In the genomic region with DNA sequence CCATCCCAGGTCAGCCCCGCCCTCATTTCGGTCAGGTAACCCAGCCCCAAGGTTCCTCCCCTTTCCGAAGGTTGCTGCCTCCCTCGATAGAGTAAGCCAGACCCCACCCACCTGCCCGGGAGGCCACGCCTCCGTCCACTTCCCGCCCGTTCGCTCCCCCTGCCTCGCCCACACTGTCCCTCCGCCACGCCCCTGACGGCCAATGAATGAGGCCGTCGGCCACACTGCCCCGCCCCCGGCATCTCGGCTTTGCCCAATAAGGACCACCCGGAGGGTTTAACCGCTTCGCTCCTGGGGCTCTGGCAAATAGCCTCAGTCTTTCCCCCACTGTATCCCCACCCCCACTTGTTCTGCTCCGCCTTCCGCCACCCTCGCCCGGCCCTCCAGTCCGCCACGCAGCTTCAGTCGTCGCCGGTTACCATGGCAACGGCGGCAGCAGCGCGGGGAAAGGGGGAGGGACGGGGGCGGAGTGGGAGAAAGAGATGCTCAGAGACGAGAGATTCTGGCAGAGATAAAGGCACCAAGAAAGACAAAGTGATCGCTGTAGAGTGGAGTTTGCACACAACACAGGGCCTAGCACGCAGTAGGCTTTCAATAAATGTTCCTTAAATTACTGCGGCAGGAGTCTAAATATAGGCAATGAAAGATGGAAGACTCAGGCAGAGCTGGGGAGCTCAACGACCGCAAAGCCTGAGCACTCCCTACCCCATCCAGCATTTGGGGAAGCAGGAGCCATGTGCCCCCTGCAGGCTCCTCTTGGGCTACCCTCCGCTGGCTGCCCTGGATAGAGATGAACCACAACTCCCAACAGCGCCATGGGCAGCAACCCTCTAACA, we compare ENCODE assay signal across 1 cellular context.
TF ChIP-seq lines count a peak whose summit lies in the region.

No MANE protein-coding gene starts in this region.

TF ChIP-seq in HEK293, 187 proteins besides CTCF, POLR2A, EP300 and RAD21 (continued from another document):
- TF ChIP-seq KLF1 (tag by site-specific recombination; IDR thresholded peaks at IDR 0.05), result peak; percentile 88
- TF ChIP-seq MYNN (tag by site-specific recombination; IDR thresholded peaks at IDR 0.05; ENCODE audit: borderline replicate concordance), result 0 out of 2 replicates have a peak, but pooled peaks have one; percentile 14
- TF ChIP-seq SP3 (tag by site-specific recombination; IDR thresholded peaks at IDR 0.05), result peak; percentile 99
- TF ChIP-seq ZNF670 (tag by site-specific recombination; IDR thresholded peaks at IDR 0.05; ENCODE audit: low read depth), result no peak
- TF ChIP-seq, protein P1, sequence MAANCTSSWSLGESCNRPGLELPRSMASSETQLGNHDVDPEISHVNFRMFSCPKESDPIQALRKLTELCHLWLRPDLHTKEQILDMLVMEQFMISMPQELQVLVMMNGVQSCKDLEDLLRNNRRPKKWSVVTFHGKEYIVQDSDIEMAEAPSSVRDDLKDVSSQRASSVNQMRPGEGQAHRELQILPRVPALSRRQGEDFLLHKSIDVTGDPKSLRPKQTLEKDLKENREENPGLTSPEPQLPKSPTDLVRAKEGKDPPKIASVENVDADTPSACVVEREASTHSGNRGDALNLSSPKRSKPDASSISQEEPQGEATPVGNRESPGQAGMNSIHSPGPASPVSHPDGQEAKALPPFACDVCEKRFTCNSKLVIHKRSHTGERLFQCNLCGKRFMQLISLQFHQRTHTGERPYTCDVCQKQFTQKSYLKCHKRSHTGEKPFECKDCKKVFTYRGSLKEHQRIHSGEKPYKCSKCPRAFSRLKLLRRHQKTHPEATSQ (tag by site-specific recombination; IDR thresholded peaks at IDR 0.05), result no peak
- TF ChIP-seq ZNF114 (tag by site-specific recombination; IDR thresholded peaks at IDR 0.05), result no peak
- no peak for TF ChIP-seq ZNF510 (tag by site-specific recombination; IDR thresholded peaks at IDR 0.05; ENCODE audit: insufficient replicate concordance)
- TF ChIP-seq MZF1 (tag by site-specific recombination; IDR thresholded peaks at IDR 0.05; ENCODE audit: borderline replicate concordance), result peak; percentile 93
- TF ChIP-seq HOXA7 (CRISPR knock-in tag; IDR thresholded peaks at IDR 0.05; ENCODE audit: borderline replicate concordance), result no peak
- TF ChIP-seq ZSCAN30 (tag by site-specific recombination; IDR thresholded peaks at IDR 0.05), result no peak
- no peak for TF ChIP-seq GLI2 (tag by site-specific recombination; IDR thresholded peaks at IDR 0.05; ENCODE audit: borderline replicate concordance, low read depth)
- peak; percentile 98 for TF ChIP-seq KLF9 (tag by site-specific recombination; IDR thresholded peaks at IDR 0.05; ENCODE audit: low read depth)
- peak; percentile 56; the same call in 1 of the 2 replicates for TF ChIP-seq ZNF2 (tag by site-specific recombination; IDR thresholded peaks at IDR 0.05)
- TF ChIP-seq, protein P2, sequence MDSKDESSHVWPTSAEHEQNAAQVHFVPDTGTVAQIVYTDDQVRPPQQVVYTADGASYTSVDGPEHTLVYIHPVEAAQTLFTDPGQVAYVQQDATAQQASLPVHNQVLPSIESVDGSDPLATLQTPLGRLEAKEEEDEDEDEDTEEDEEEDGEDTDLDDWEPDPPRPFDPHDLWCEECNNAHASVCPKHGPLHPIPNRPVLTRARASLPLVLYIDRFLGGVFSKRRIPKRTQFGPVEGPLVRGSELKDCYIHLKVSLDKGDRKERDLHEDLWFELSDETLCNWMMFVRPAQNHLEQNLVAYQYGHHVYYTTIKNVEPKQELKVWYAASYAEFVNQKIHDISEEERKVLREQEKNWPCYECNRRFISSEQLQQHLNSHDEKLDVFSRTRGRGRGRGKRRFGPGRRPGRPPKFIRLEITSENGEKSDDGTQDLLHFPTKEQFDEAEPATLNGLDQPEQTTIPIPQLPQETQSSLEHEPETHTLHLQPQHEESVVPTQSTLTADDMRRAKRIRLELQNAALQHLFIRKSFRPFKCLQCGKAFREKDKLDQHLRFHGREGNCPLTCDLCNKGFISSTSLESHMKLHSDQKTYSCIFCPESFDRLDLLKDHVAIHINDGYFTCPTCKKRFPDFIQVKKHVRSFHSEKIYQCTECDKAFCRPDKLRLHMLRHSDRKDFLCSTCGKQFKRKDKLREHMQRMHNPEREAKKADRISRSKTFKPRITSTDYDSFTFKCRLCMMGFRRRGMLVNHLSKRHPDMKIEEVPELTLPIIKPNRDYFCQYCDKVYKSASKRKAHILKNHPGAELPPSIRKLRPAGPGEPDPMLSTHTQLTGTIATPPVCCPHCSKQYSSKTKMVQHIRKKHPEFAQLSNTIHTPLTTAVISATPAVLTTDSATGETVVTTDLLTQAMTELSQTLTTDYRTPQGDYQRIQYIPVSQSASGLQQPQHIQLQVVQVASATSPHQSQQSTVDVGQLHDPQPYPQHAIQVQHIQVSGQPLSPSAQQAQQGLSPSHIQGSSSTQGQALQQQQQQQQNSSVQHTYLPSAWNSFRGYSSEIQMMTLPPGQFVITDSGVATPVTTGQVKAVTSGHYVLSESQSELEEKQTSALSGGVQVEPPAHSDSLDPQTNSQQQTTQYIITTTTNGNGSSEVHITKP (tag by site-specific recombination; IDR thresholded peaks at IDR 0.05), result peak; percentile 94
- no peak for TF ChIP-seq ZNF426 (tag by site-specific recombination; IDR thresholded peaks at IDR 0.05)
- peak; percentile 95 for TF ChIP-seq ZNF366 (tag by site-specific recombination; conservative IDR thresholded peaks at IDR 0.05)
- peak; percentile 43; the same call in 1 of the 2 replicates for TF ChIP-seq ZNF501 (tag by site-specific recombination; IDR thresholded peaks at IDR 0.05)
- TF ChIP-seq KLF10 (tag by site-specific recombination; IDR thresholded peaks at IDR 0.05), result peak; percentile 82
- TF ChIP-seq ZNF391 (tag by site-specific recombination; IDR thresholded peaks at IDR 0.05; ENCODE audit: borderline replicate concordance, low read depth), result no peak
- TF ChIP-seq, protein P3, sequence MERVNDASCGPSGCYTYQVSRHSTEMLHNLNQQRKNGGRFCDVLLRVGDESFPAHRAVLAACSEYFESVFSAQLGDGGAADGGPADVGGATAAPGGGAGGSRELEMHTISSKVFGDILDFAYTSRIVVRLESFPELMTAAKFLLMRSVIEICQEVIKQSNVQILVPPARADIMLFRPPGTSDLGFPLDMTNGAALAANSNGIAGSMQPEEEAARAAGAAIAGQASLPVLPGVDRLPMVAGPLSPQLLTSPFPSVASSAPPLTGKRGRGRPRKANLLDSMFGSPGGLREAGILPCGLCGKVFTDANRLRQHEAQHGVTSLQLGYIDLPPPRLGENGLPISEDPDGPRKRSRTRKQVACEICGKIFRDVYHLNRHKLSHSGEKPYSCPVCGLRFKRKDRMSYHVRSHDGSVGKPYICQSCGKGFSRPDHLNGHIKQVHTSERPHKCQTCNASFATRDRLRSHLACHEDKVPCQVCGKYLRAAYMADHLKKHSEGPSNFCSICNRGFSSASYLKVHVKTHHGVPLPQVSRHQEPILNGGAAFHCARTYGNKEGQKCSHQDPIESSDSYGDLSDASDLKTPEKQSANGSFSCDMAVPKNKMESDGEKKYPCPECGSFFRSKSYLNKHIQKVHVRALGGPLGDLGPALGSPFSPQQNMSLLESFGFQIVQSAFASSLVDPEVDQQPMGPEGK (tag by site-specific recombination; IDR thresholded peaks at IDR 0.05), result peak; percentile 96
- no peak; the same call in 1 of the 2 replicates for TF ChIP-seq KLF7 (tag by site-specific recombination; IDR thresholded peaks at IDR 0.05; ENCODE audit: borderline replicate concordance)
- TF ChIP-seq ZNF792 (tag by site-specific recombination; IDR thresholded peaks at IDR 0.05), result no peak
- TF ChIP-seq ZNF394 (tag by site-specific recombination; IDR thresholded peaks at IDR 0.05; ENCODE audit: borderline replicate concordance), result 0 out of 2 replicates have a peak, but pooled peaks have one; percentile 13
- TF ChIP-seq ZFP69B (tag by site-specific recombination; IDR thresholded peaks at IDR 0.05), result 0 out of 2 replicates have a peak, but pooled peaks have one; percentile 49
- no peak for TF ChIP-seq ZNF214 (tag by site-specific recombination; IDR thresholded peaks at IDR 0.05; ENCODE audit: borderline replicate concordance)
- TF ChIP-seq ZNF76 (tag by site-specific recombination; IDR thresholded peaks at IDR 0.05; ENCODE audit: borderline replicate concordance, low read depth), result peak; percentile 97; the same call in 1 of the 2 replicates
- TF ChIP-seq SP7 (tag by site-specific recombination; IDR thresholded peaks at IDR 0.05), result peak; percentile 79
- peak; percentile 85 for TF ChIP-seq ZIC2 (tag by site-specific recombination; IDR thresholded peaks at IDR 0.05)
- TF ChIP-seq ZEB2 (tag by site-specific recombination; IDR thresholded peaks at IDR 0.05), result peak; percentile 69
- TF ChIP-seq ZNF654 (tag by site-specific recombination; IDR thresholded peaks at IDR 0.05; ENCODE audit: low read depth), result peak; percentile 16; the same call in 1 of the 2 replicates
